31 cellular contexts compared by ENCODE assay signal in the genomic region with DNA sequence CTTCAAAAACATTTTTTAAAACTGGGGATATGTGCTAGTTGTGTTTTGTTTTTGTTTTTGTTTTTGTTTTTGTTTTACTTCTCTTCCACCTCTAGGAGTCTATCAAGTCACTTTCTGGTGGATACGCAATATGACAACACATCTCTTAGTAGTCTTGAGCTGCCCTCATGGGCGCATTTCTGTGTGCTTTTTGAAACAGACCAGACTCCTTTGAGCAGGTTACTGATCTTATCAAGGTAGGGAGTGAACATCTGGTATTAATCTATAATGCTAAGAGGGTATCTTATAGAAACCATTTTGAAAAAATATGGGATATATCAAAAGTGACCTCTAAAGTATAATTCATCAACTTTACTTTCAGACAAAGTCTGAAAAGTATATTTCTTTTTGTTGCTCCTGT. TPM values are rescaled to one million over a fixed set of nuclear protein-coding genes. Genes with fewer than 3 reads are reported as not detected.
"Had no signal": no experiment of that assay in that cellular context is flagged by ENCODE, and none has a peak within 500 bp of the region (broad histone marks: within the 10 kb centered on the region; RNA-seq: fewer than 3 reads in every experiment).

No MANE protein-coding gene starts in this region.

- DNase-seq: activated B cell treated with CpG ODN at 0.5 μM for 24 hours; activated CD4-positive, alpha-beta memory T cell treated with anti-CD3 and anti-CD28 coated beads for 36 hours; activated CD4-positive, alpha-beta T cell treated with anti-CD3 and anti-CD28 coated beads for 4 hours; activated CD4-positive, alpha-beta T cell treated with anti-CD3 and anti-CD28 coated beads, Interleukin-2, amount 10 ng/mL, durations not matched to agents 24 days and 14 days; activated CD4-positive, alpha-beta T cell treated with anti-CD3 and anti-CD28 coated beads, Interleukin-2, amount 50 U/mL, for 1 hour; activated CD4-positive, alpha-beta T cell treated with anti-CD3 and anti-CD28 coated beads, Interleukin-2, amount 50 U/mL, for 4 hours; activated CD4-positive, CD25-positive, alpha-beta regulatory T cell treated with anti-CD3 and anti-CD28 coated beads, Interleukin-2, amount 50 U/mL, for 72 hours; activated CD8-positive, alpha-beta memory T cell treated with anti-CD3 and anti-CD28 coated beads, Interleukin-2, amount 50 U/mL, for 4 hours; activated CD8-positive, alpha-beta T cell treated with anti-CD3 and anti-CD28 coated beads for 36 hours; activated effector memory CD4-positive, alpha-beta T cell treated with Interleukin-2 at 50 U/mL for 16 hours; activated gamma-delta T cell treated with Interleukin-2 at 50 U/mL for 16 hours; activated naive CD4-positive, alpha-beta T cell; activated naive CD4-positive, alpha-beta T cell treated with anti-CD3 and anti-CD28 coated beads for 36 hours; activated naive CD4-positive, alpha-beta T cell treated with anti-CD3 and anti-CD28 coated beads, Interleukin-2, amount 50 U/mL, for 16 hours; activated naive CD8-positive, alpha-beta T cell treated with anti-CD3 and anti-CD28 coated beads for 36 hours; activated T-cell treated with anti-CD3 and anti-CD28 coated beads for 4 hours; activated T-cell treated with anti-CD3 and anti-CD28 coated beads, Interleukin-2, amount 50 U/mL, for 1 hour; activated T-cell treated with anti-CD3 and anti-CD28 coated beads, Interleukin-2, amount 50 U/mL, for 48 hours; adrenal gland; amniotic stem cell; aorta; body of pancreas; brain microvascular endothelial cell; central memory CD4-positive, alpha-beta T cell; T-cell; T-helper 17 cell had no signal

- H3K27me3 ChIP-seq: adrenal gland, body of pancreas, brain microvascular endothelial cell, breast epithelium had no signal

- H3K36me3 ChIP-seq: adrenal gland, brain microvascular endothelial cell, breast epithelium had no signal

- H3K4me1 Mint-ChIP-seq: activated B cell treated with CpG ODN at 0.5 μM for 24 hours; activated CD4-positive, alpha-beta T cell treated with anti-CD3 and anti-CD28 coated beads, Interleukin-2, amount 10 ng/mL, durations not matched to agents 24 days and 14 days; activated naive CD8-positive, alpha-beta T cell treated with anti-CD3 and anti-CD28 coated beads for 36 hours; T-cell; T-helper 17 cell had no signal

- H3K36me3 Mint-ChIP-seq: activated CD4-positive, alpha-beta memory T cell treated with anti-CD3 and anti-CD28 coated beads for 36 hours; activated naive CD4-positive, alpha-beta T cell treated with anti-CD3 and anti-CD28 coated beads, Interleukin-2, amount 50 U/mL, for 72 hours; activated naive CD8-positive, alpha-beta T cell treated with anti-CD3 and anti-CD28 coated beads for 36 hours; T-cell had no signal

- H3K4me1 ChIP-seq: adrenal gland, body of pancreas, breast epithelium had no signal

- H3K4me3 ChIP-seq: adrenal gland, body of pancreas, breast epithelium had no signal

- ATAC-seq: activated CD8-positive, alpha-beta T cell treated with anti-CD3 and anti-CD28 coated beads for 36 hours; activated naive CD4-positive, alpha-beta T cell treated with anti-CD3 and anti-CD28 coated beads, Interleukin-2, amount 50 U/mL, for 72 hours; body of pancreas; T-cell; T-helper 17 cell had no signal

- H3K27ac ChIP-seq: adrenal gland, body of pancreas, brain microvascular endothelial cell, breast epithelium, VCaP had no signal

- H3K27me3 Mint-ChIP-seq: activated CD4-positive, alpha-beta T cell treated with anti-CD3 and anti-CD28 coated beads, Interleukin-2, amount 10 ng/mL, durations not matched to agents 24 days and 14 days had no signal

- H3K9me3 ChIP-seq: adrenal gland, body of pancreas, breast epithelium had no signal

- H3K27ac Mint-ChIP-seq: activated B cell treated with CpG ODN at 0.5 μM for 24 hours; activated CD4-positive, alpha-beta memory T cell treated with anti-CD3 and anti-CD28 coated beads for 36 hours; activated CD4-positive, alpha-beta T cell treated with anti-CD3 and anti-CD28 coated beads, Interleukin-2, amount 10 ng/mL, durations not matched to agents 24 days and 14 days; activated CD8-positive, alpha-beta T cell treated with anti-CD3 and anti-CD28 coated beads for 36 hours; activated naive CD4-positive, alpha-beta T cell treated with anti-CD3 and anti-CD28 coated beads for 36 hours; activated naive CD4-positive, alpha-beta T cell treated with anti-CD3 and anti-CD28 coated beads, Interleukin-2, amount 50 U/mL, for 72 hours; activated naive CD8-positive, alpha-beta T cell treated with anti-CD3 and anti-CD28 coated beads for 36 hours; activated T-helper 2 cell treated with anti-CD3 and anti-CD28 coated beads, Interferon-gamma antibody, Interleukin-2, Interleukin-4, amounts not matched to agents 10 μg/mL and 5 μg/mL and 100 μg/mL, durations not matched to agents 14 hours and 24 hours and 36 hours; T-cell; T-helper 17 cell had no signal

- H3K4me3 Mint-ChIP-seq: activated B cell treated with CpG ODN at 0.5 μM for 24 hours; activated CD4-positive, alpha-beta memory T cell treated with anti-CD3 and anti-CD28 coated beads for 36 hours; activated CD4-positive, alpha-beta T cell treated with anti-CD3 and anti-CD28 coated beads, Interleukin-2, amount 10 ng/mL, durations not matched to agents 24 days and 14 days; activated CD8-positive, alpha-beta T cell treated with anti-CD3 and anti-CD28 coated beads for 36 hours; activated naive CD4-positive, alpha-beta T cell treated with anti-CD3 and anti-CD28 coated beads for 36 hours; activated naive CD8-positive, alpha-beta T cell treated with anti-CD3 and anti-CD28 coated beads for 36 hours; T-cell; T-helper 17 cell had no signal

- H3K9me3 Mint-ChIP-seq: activated B cell treated with CpG ODN at 0.5 μM for 24 hours; activated CD4-positive, alpha-beta memory T cell treated with anti-CD3 and anti-CD28 coated beads for 36 hours; activated CD4-positive, alpha-beta T cell treated with anti-CD3 and anti-CD28 coated beads, Interleukin-2, amount 10 ng/mL, durations not matched to agents 24 days and 14 days; activated CD8-positive, alpha-beta T cell treated with anti-CD3 and anti-CD28 coated beads for 36 hours; activated naive CD4-positive, alpha-beta T cell treated with anti-CD3 and anti-CD28 coated beads for 36 hours; activated naive CD4-positive, alpha-beta T cell treated with anti-CD3 and anti-CD28 coated beads, Interleukin-2, amount 50 U/mL, for 72 hours; activated naive CD8-positive, alpha-beta T cell treated with anti-CD3 and anti-CD28 coated beads for 36 hours; activated T-helper 2 cell treated with anti-CD3 and anti-CD28 coated beads, Interferon-gamma antibody, Interleukin-2, Interleukin-4, amounts not matched to agents 10 μg/mL and 5 μg/mL and 100 μg/mL, durations not matched to agents 14 hours and 24 hours and 36 hours; T-cell had no signal

RNA-seq across cellular contexts. Expression of gene PKIB, which starts 56.2 kb away (rescaled TPM):
- total RNA-seq: activated CD4-positive, alpha-beta T cell treated with anti-CD3 and anti-CD28 coated beads, Interleukin-2, amount 10 ng/mL, durations not matched to agents 24 days and 14 days; activated CD8-positive, alpha-beta memory T cell treated with anti-CD3 and anti-CD28 coated beads for 36 hours had no signal
